15 cellular contexts compared by ENCODE assay signal in genomic region chr16:54506691-54507090, GRCh38.
A peak's percentile ranks its signal among the peaks of the same experiment; 100 is the strongest.
DNase-seq lines count a peak whose midpoint lies in the region; ATAC-seq and TF ChIP-seq lines count a peak whose summit lies in the region.
"Had no signal": no experiment of that assay in that cellular context is flagged by ENCODE, and none has a peak within 500 bp of the region (broad histone marks: within the 10 kb centered on the region; RNA-seq: fewer than 3 reads in every experiment).

No MANE protein-coding gene starts in this region.

- peak overlapping the region; percentile 25 for H3K4me3 Mint-ChIP-seq in neural progenitor cell
- no peak overlapping the region for H3K4me3 Mint-ChIP-seq in activated CD4-positive, alpha-beta T cell treated with anti-CD3 and anti-CD28 coated beads for 36 hours
- H3K4me3 Mint-ChIP-seq: CD4-positive, alpha-beta T cell had no signal

- CTCF ChIA-PET in activated CD4-positive, alpha-beta T cell treated with anti-CD3 and anti-CD28 coated beads for 36 hours (lab: Charles Lee) = no interaction called here

- no peaks in the 10 kb centered on the region for H3K79me2 ChIP-seq in neural progenitor cell (ENCODE audit: low read depth)

- H3K9me3 ChIP-seq in neural progenitor cell (ENCODE audit: low read depth) = no peaks in the 10 kb centered on the region
- H3K9me3 ChIP-seq: esophagus muscularis mucosa, spleen had no signal

- peaks cover 74% of the 10 kb centered on the region for H3K4me1 Mint-ChIP-seq in neural progenitor cell
- H3K4me1 Mint-ChIP-seq in activated CD4-positive, alpha-beta T cell treated with anti-CD3 and anti-CD28 coated beads for 36 hours = no peaks in the 10 kb centered on the region

- no peak for ATAC-seq in activated CD4-positive, alpha-beta T cell treated with anti-CD3 and anti-CD28 coated beads for 36 hours

- POLR2A ChIA-PET in activated CD4-positive, alpha-beta T cell treated with anti-CD3 and anti-CD28 coated beads for 36 hours (lab: Charles Lee) = no interaction called here

- DNase-seq in NCI-H1092 (lab: John Stamatoyannopoulos, UW) (peak; percentile 92), NCI-H187 treated with DMSO at 0.1 percent for 48 hours (lab: John Stamatoyannopoulos, UW) (peak; percentile 56), SK-N-DZ (ENCODE audit: low spot score) (peak; percentile 27), neural progenitor cell (ENCODE audit: low spot score) (peak; percentile 28), germinal center (ENCODE audit: low spot score) (no peak), LoVo (ENCODE audit: low spot score) (no peak), NCI-H526 (lab: John Stamatoyannopoulos, UW) (no peak)
- DNase-seq in activated CD4-positive, alpha-beta T cell treated with anti-CD3 and anti-CD28 coated beads for 36 hours = no peak
- DNase-seq: CD4-positive, alpha-beta T cell; MM.1S; occipital lobe; spleen had no signal

- no peak overlapping the region for H3K27ac ChIP-seq in neural progenitor cell
- H3K27ac ChIP-seq: coronary artery, esophagus muscularis mucosa, spleen had no signal

- peak overlapping the region; percentile 66 for H3K4me2 ChIP-seq in neural progenitor cell

- TF ChIP-seq CTCF in neural progenitor cell (IDR thresholded peaks at IDR 0.05) = no peak

- no peak overlapping the region for H2AFZ ChIP-seq in neural progenitor cell (replicated peaks)

- peaks cover 11% of the 10 kb centered on the region for H3K27me3 Mint-ChIP-seq in neural progenitor cell (ENCODE audit: insufficient read depth, low read depth)
- peaks cover 12% of the 10 kb centered on the region for H3K27me3 Mint-ChIP-seq in activated CD4-positive, alpha-beta T cell treated with anti-CD3 and anti-CD28 coated beads for 36 hours

- H4K20me1 ChIP-seq in neural progenitor cell (ENCODE audit: low read depth) = no peaks in the 10 kb centered on the region

- no peak overlapping the region for H3K4me3 ChIP-seq in neural progenitor cell
- H3K4me3 ChIP-seq: coronary artery, esophagus muscularis mucosa, lung, spleen had no signal

- H3K4me1 ChIP-seq in neural progenitor cell = peaks cover 43% of the 10 kb centered on the region
- H3K4me1 ChIP-seq: spleen had no signal

- peak overlapping the region; percentile 7 for H3K27ac Mint-ChIP-seq in neural progenitor cell
- no peak overlapping the region for H3K27ac Mint-ChIP-seq in activated CD4-positive, alpha-beta T cell treated with anti-CD3 and anti-CD28 coated beads for 36 hours
- H3K27ac Mint-ChIP-seq: CD4-positive, alpha-beta T cell had no signal

- no peaks in the 10 kb centered on the region for H3K36me3 Mint-ChIP-seq in neural progenitor cell
- H3K36me3 Mint-ChIP-seq in activated CD4-positive, alpha-beta T cell treated with anti-CD3 and anti-CD28 coated beads for 36 hours (ENCODE audit: low read depth) = no peaks in the 10 kb centered on the region

- no peaks in the 10 kb centered on the region for H3F3A ChIP-seq in neural progenitor cell (ENCODE audit: low read depth)

- no peaks in the 10 kb centered on the region for H3K9me3 Mint-ChIP-seq in neural progenitor cell
- no peaks in the 10 kb centered on the region for H3K9me3 Mint-ChIP-seq in activated CD4-positive, alpha-beta T cell treated with anti-CD3 and anti-CD28 coated beads for 36 hours (ENCODE audit: low read depth)
- H3K9me3 Mint-ChIP-seq: CD4-positive, alpha-beta T cell had no signal

- no peaks in the 10 kb centered on the region for H3K27me3 ChIP-seq in neural progenitor cell

- no peak overlapping the region for H3K9ac ChIP-seq in neural progenitor cell

- intact Hi-C loops in activated CD4-positive, alpha-beta T cell treated with anti-CD3 and anti-CD28 coated beads for 36 hours (cut with DNase I, micrococcal nuclease) = no loop called here

- no peaks in the 10 kb centered on the region for H3K36me3 ChIP-seq in neural progenitor cell
- H3K36me3 ChIP-seq: esophagus muscularis mucosa, spleen had no signal

Comparison
In these comparisons a context has a peak if more than half of its experiments do, and no peak if none do; other contexts are left out.
1. DNase-seq: peak in NCI-H1092 (single experiment), NCI-H187 treated with DMSO at 0.1 percent for 48 hours (single experiment), SK-N-DZ (single experiment) and neural progenitor cell (single experiment); none in activated CD4-positive, alpha-beta T cell treated with anti-CD3 and anti-CD28 coated beads for 36 hours (single experiment), germinal center (single experiment), LoVo (single experiment) and NCI-H526 (0 of 2).